8 cellular contexts compared by ENCODE assay signal in the genomic region with DNA sequence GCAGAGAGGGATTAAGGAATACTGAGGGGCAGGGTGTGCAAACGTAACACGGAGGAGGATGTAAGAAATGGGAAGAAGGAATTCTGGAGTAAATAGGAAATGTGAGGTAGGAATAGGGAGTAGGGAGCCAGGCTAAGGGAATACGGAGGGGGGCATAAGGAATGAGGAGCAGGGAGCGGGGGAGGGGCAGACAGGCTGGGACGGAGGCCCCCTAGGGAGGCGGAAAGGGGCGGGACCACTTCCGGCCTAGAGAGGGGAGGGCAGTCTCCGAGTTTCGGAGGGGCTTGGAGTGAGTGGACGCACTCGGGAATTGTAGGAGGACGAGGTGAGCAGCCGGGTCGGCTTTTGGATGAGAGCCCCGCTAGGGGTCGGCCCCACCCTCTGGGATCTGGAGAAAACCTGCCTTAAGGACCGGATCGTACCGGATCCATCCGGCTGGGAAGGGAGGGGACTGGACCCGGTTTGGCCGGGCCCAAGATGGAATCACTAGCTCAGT. TPM values are rescaled to one million over a fixed set of nuclear protein-coding genes. Genes with fewer than 3 reads are reported as not detected.
DNase-seq lines count a peak whose midpoint lies in the region; ATAC-seq and TF ChIP-seq lines count a peak whose summit lies in the region.

No MANE protein-coding gene starts in this region.

- DNase-seq in activated CD8-positive, alpha-beta memory T cell treated with anti-CD3 and anti-CD28 coated beads, Interleukin-2, amount 10 ng/mL, durations not matched to agents 7 days and 5 days: peak; percentile 62
- no peak for DNase-seq in activated CD8-positive, alpha-beta memory T cell treated with anti-CD3 and anti-CD28 coated beads for 24 hours
- DNase-seq in NCI-H460 (ENCODE audit: extremely low read depth, low read depth): peak; percentile 6
- DNase-seq in activated T-helper 1 cell treated with anti-CD3 and anti-CD28 coated beads, Interleukin-12 subunit alpha, Interleukin-12 subunit beta, Interleukin-2, Interleukin-4 antibody, amounts not matched to agents 30 ng/mL and 10 ng/mL and 1 ng/mL, durations not matched to agents 14 hours and 24 hours and 36 hours (ENCODE audit: low spot score): peak; percentile 6
- DNase-seq in fibroblast of mammary gland (ENCODE audit: low read depth): peak; percentile 19
- peak; percentile 75 to 88 for DNase-seq in tibial artery

- no peak for TF ChIP-seq CTCF in fibroblast of mammary gland (conservative IDR thresholded peaks at IDR 0.05; ENCODE audit: control insufficient read depth, insufficient read depth, low read depth, low read length)
- no peak for TF ChIP-seq CTCF in nephron (IDR thresholded peaks at IDR 0.05; ENCODE audit: unreplicated experiment in 3 of 3)
- no peak for TF ChIP-seq CTCF in tibial artery (IDR thresholded peaks at IDR 0.05)

- CTCF ChIA-PET in activated CD8-positive, alpha-beta memory T cell treated with anti-CD3 and anti-CD28 coated beads, Interleukin-2, amount 10 ng/mL, durations not matched to agents 7 days and 5 days (lab: Charles Lee): interaction anchor here (1.2 kb wide), 1 partner anchor 169 kb away, joined by 5 read pairs; no protein-coding TSS in a partner anchor

- H3K27me3 ChIP-seq in tibial artery: no peaks in the 10 kb centered on the region

- peaks cover 22 to 36% (median 30%) of the 10 kb centered on the region in 3 donors for H3K36me3 ChIP-seq in tibial artery

- H3K4me3 ChIP-seq in fibroblast of mammary gland (ENCODE audit: control insufficient read depth, low read depth, low read length): peak overlapping the region; percentile 75
- peak overlapping the region; percentile 63 to 73 for H3K4me3 ChIP-seq in tibial artery

- ATAC-seq in activated CD8-positive, alpha-beta memory T cell treated with anti-CD3 and anti-CD28 coated beads, Interleukin-2, amount 10 ng/mL, durations not matched to agents 7 days and 5 days: peak; percentile 54
- peak; percentile 10 for ATAC-seq in HG02938 (IDR thresholded peaks at IDR 0.05; ENCODE audit: unreplicated experiment)

- peaks cover 0 to 18% (median 14%) of the 10 kb centered on the region in 4 donors for H3K4me1 ChIP-seq in tibial artery

- H3K9me3 ChIP-seq in tibial artery: no peaks in the 10 kb centered on the region

- no peaks in the 10 kb centered on the region for H3K9me3 Mint-ChIP-seq in activated CD8-positive, alpha-beta memory T cell treated with anti-CD3 and anti-CD28 coated beads, Interleukin-2, amount 10 ng/mL, durations not matched to agents 7 days and 5 days (ENCODE audit: low read depth)
- H3K9me3 Mint-ChIP-seq in activated T-helper 1 cell treated with anti-CD3 and anti-CD28 coated beads, Interleukin-12 subunit alpha, Interleukin-12 subunit beta, Interleukin-2, Interleukin-4 antibody, amounts not matched to agents 30 ng/mL and 10 ng/mL and 1 ng/mL, durations not matched to agents 14 hours and 24 hours and 36 hours: no peaks in the 10 kb centered on the region
- peaks cover 17% of the 10 kb centered on the region for H3K9me3 Mint-ChIP-seq in nephron

- H3K27me3 Mint-ChIP-seq in activated CD8-positive, alpha-beta memory T cell treated with anti-CD3 and anti-CD28 coated beads, Interleukin-2, amount 10 ng/mL, durations not matched to agents 7 days and 5 days: peaks cover 5% of the 10 kb centered on the region
- peaks cover 10% of the 10 kb centered on the region for H3K27me3 Mint-ChIP-seq in activated T-helper 1 cell treated with anti-CD3 and anti-CD28 coated beads, Interleukin-12 subunit alpha, Interleukin-12 subunit beta, Interleukin-2, Interleukin-4 antibody, amounts not matched to agents 30 ng/mL and 10 ng/mL and 1 ng/mL, durations not matched to agents 14 hours and 24 hours and 36 hours (ENCODE audit: insufficient read depth)
- no peaks in the 10 kb centered on the region for H3K27me3 Mint-ChIP-seq in nephron (ENCODE audit: low read depth)

- H3K4me1 Mint-ChIP-seq in activated CD8-positive, alpha-beta memory T cell treated with anti-CD3 and anti-CD28 coated beads, Interleukin-2, amount 10 ng/mL, durations not matched to agents 7 days and 5 days: peaks cover 17% of the 10 kb centered on the region
- H3K4me1 Mint-ChIP-seq in activated T-helper 1 cell treated with anti-CD3 and anti-CD28 coated beads, Interleukin-12 subunit alpha, Interleukin-12 subunit beta, Interleukin-2, Interleukin-4 antibody, amounts not matched to agents 30 ng/mL and 10 ng/mL and 1 ng/mL, durations not matched to agents 14 hours and 24 hours and 36 hours (ENCODE audit: low read depth): peaks cover 17% of the 10 kb centered on the region
- peaks cover 16% of the 10 kb centered on the region for H3K4me1 Mint-ChIP-seq in nephron

- peak overlapping the region; percentile 95 for H3K27ac Mint-ChIP-seq in activated CD8-positive, alpha-beta memory T cell treated with anti-CD3 and anti-CD28 coated beads, Interleukin-2, amount 10 ng/mL, durations not matched to agents 7 days and 5 days
- H3K27ac Mint-ChIP-seq in activated T-helper 1 cell treated with anti-CD3 and anti-CD28 coated beads, Interleukin-12 subunit alpha, Interleukin-12 subunit beta, Interleukin-2, Interleukin-4 antibody, amounts not matched to agents 30 ng/mL and 10 ng/mL and 1 ng/mL, durations not matched to agents 14 hours and 24 hours and 36 hours: peak overlapping the region; percentile 85
- H3K27ac Mint-ChIP-seq in nephron: peak overlapping the region; percentile 98 to 100 (median 99)

- peak overlapping the region; percentile 86 to 94 for H3K27ac ChIP-seq in tibial artery

- H3K36me3 Mint-ChIP-seq in activated CD8-positive, alpha-beta memory T cell treated with anti-CD3 and anti-CD28 coated beads, Interleukin-2, amount 10 ng/mL, durations not matched to agents 7 days and 5 days: peaks cover 8% of the 10 kb centered on the region
- peaks cover 9% of the 10 kb centered on the region for H3K36me3 Mint-ChIP-seq in activated T-helper 1 cell treated with anti-CD3 and anti-CD28 coated beads, Interleukin-12 subunit alpha, Interleukin-12 subunit beta, Interleukin-2, Interleukin-4 antibody, amounts not matched to agents 30 ng/mL and 10 ng/mL and 1 ng/mL, durations not matched to agents 14 hours and 24 hours and 36 hours (ENCODE audit: low read depth)
- H3K36me3 Mint-ChIP-seq in nephron (ENCODE audit: low read depth): peaks cover 41% of the 10 kb centered on the region

- intact Hi-C loops in activated T-helper 1 cell treated with anti-CD3 and anti-CD28 coated beads, Interleukin-12 subunit alpha, Interleukin-12 subunit beta, Interleukin-2, Interleukin-4 antibody, amounts not matched to agents 30 ng/mL and 10 ng/mL and 1 ng/mL, durations not matched to agents 14 hours and 24 hours and 36 hours (cut with micrococcal nuclease): loop anchor here (1.0 to 5.0 kb wide), 9 partner anchors 169 to 1424 kb away; partner anchors contain the start of genes APEX2, GNL3L, KLF8 and PHF8
- intact Hi-C loops in tibial artery (cut with DNase I; ENCODE audit: low total_unique reads): no loop called here

- H3K4me3 Mint-ChIP-seq in activated CD8-positive, alpha-beta memory T cell treated with anti-CD3 and anti-CD28 coated beads, Interleukin-2, amount 10 ng/mL, durations not matched to agents 7 days and 5 days: peak overlapping the region; percentile 86
- peak overlapping the region; percentile 89 for H3K4me3 Mint-ChIP-seq in activated T-helper 1 cell treated with anti-CD3 and anti-CD28 coated beads, Interleukin-12 subunit alpha, Interleukin-12 subunit beta, Interleukin-2, Interleukin-4 antibody, amounts not matched to agents 30 ng/mL and 10 ng/mL and 1 ng/mL, durations not matched to agents 14 hours and 24 hours and 36 hours
- peak overlapping the region; percentile 97 to 100 (median 97) for H3K4me3 Mint-ChIP-seq in nephron

RNA-seq across cellular contexts. Expression of gene MAGED2, which starts 0.6 kb away (rescaled TPM):
- 10 to 100 TPM; 46.5 to 52.9 TPM for total RNA-seq in activated CD8-positive, alpha-beta memory T cell treated with anti-CD3 and anti-CD28 coated beads, Interleukin-2, amount 10 ng/mL, durations not matched to agents 7 days and 5 days
- total RNA-seq in NCI-H460 (2014; rRNA removed; shearing (Covaris generic)): 48.9 and 60.3 TPM in 2 replicates
- polyA plus RNA-seq in NCI-H460 (2014; cell fraction: nucleus; rRNA removed): 121 and 216 TPM in 2 replicates
- 25.7 and 31.2 TPM in 2 replicates for total RNA-seq in activated T-helper 1 cell treated with anti-CD3 and anti-CD28 coated beads, Interleukin-12 subunit alpha, Interleukin-12 subunit beta, Interleukin-2, Interleukin-4 antibody, amounts not matched to agents 30 ng/mL and 10 ng/mL and 1 ng/mL, durations not matched to agents 14 hours and 24 hours and 36 hours

RNA-seq across cellular contexts. Expression of gene ITIH6, which starts 10.1 kb away (rescaled TPM):
- not detected for total RNA-seq in activated CD8-positive, alpha-beta memory T cell treated with anti-CD3 and anti-CD28 coated beads, Interleukin-2, amount 10 ng/mL, durations not matched to agents 7 days and 5 days
- total RNA-seq in NCI-H460 (2014; rRNA removed; shearing (Covaris generic)): 0.02 and 0.03 TPM in 2 replicates
- not detected in 2 replicates for polyA plus RNA-seq in NCI-H460 (2014; cell fraction: nucleus; rRNA removed)
- not detected in 2 replicates for total RNA-seq in activated T-helper 1 cell treated with anti-CD3 and anti-CD28 coated beads, Interleukin-12 subunit alpha, Interleukin-12 subunit beta, Interleukin-2, Interleukin-4 antibody, amounts not matched to agents 30 ng/mL and 10 ng/mL and 1 ng/mL, durations not matched to agents 14 hours and 24 hours and 36 hours
